ENCODE assay signal across 8 cellular contexts in genomic region chr6:157873735-157874344, GRCh38. TPM values are rescaled to one million over a fixed set of nuclear protein-coding genes. Genes with fewer than 3 reads are reported as not detected.
A peak's percentile ranks its signal among the peaks of the same experiment; 100 is the strongest.
DNase-seq lines count a peak whose midpoint lies in the region; ATAC-seq and TF ChIP-seq lines count a peak whose summit lies in the region.

No MANE protein-coding gene starts in this region.

- H3K9me2 ChIP-seq in PC-3 (replicated peaks; ENCODE audit: low read length), result no peaks in the 10 kb centered on the region

- DNase-seq in NK-92 treated with Interleukin-12 subunit alpha and Interleukin-12 subunit beta, amount 100 ng/mL, for 24 hours (lab: John Stamatoyannopoulos, UW), result peak; percentile 60
- DNase-seq in NK-92 (lab: John Stamatoyannopoulos, UW; ENCODE audit: unreplicated experiment) (no peak), PC-3 (peak; percentile 72), fibroblast of mammary gland (ENCODE audit: low read depth) (peak; percentile 74), occipital lobe (lab: John Stamatoyannopoulos, UW) (peak; percentile 40), testis (peak; percentile 80)
- DNase-seq in activated T-cell treated with anti-CD3 and anti-CD28 coated beads, Interleukin-2, amount 50 U/mL, for 4 hours, result peak; percentile 87

- WGBS in testis, 2 donors, result 78 to 79% methylated on average over 8 to 9 of the region's 9 CpGs

- H3K4me1 ChIP-seq in PC-3 (ENCODE audit: insufficient read depth, low read length) (no peaks in the 10 kb centered on the region), testis (peaks cover 1% of the 10 kb centered on the region)

- H3K4me1 Mint-ChIP-seq in activated T-cell treated with anti-CD3 and anti-CD28 coated beads, Interleukin-2, amount 50 U/mL, for 4 hours (ENCODE audit: low read depth), result peaks cover 30% of the 10 kb centered on the region

- no peak for TF ChIP-seq POLR2A in testis (IDR thresholded peaks at IDR 0.05)

- no peak overlapping the region for H3K4me3 Mint-ChIP-seq in activated T-cell treated with anti-CD3 and anti-CD28 coated beads, Interleukin-2, amount 50 U/mL, for 4 hours

- no peak overlapping the region for H3K4me2 ChIP-seq in PC-3 (ENCODE audit: low read length)

- no peak overlapping the region for H2AFZ ChIP-seq in PC-3 (ENCODE audit: low read length)

- no peaks in the 10 kb centered on the region for H3K27me3 Mint-ChIP-seq in activated T-cell treated with anti-CD3 and anti-CD28 coated beads, Interleukin-2, amount 50 U/mL, for 4 hours (ENCODE audit: low read depth)

- ATAC-seq in HG03378 (IDR thresholded peaks at IDR 0.05; ENCODE audit: unreplicated experiment) (peak; percentile 62), PC-3 (peak; percentile 90)
- ATAC-seq in activated T-cell treated with anti-CD3 and anti-CD28 coated beads, Interleukin-2, amount 50 U/mL, for 4 hours, result peak; percentile 77 to 86

- no peak overlapping the region for H3K9ac ChIP-seq in PC-3 (ENCODE audit: low read length)

- H3K27ac ChIP-seq in PC-3 (ENCODE audit: low read length) (no peak overlapping the region), testis (no peak overlapping the region)

- peak; percentile 87 for TF ChIP-seq CTCF in PC-3 (conservative IDR thresholded peaks at IDR 0.05; ENCODE audit: low read depth, low read length)
- TF ChIP-seq CTCF in fibroblast of mammary gland (conservative IDR thresholded peaks at IDR 0.05; ENCODE audit: control insufficient read depth, insufficient read depth, low read depth, low read length), result peak; percentile 89
- peak; percentile 53 to 73 (median 68) for TF ChIP-seq CTCF in testis (IDR thresholded peaks at IDR 0.05)

- H3K36me3 Mint-ChIP-seq in activated T-cell treated with anti-CD3 and anti-CD28 coated beads, Interleukin-2, amount 50 U/mL, for 4 hours (ENCODE audit: insufficient read depth), result peaks cover 39% of the 10 kb centered on the region

- intact Hi-C loops in PC-3 (cut with micrococcal nuclease), result loop anchor here (2.0 kb wide), 1 partner anchor 117 kb away; no protein-coding TSS in a partner anchor
- intact Hi-C loops in testis (cut with DNase I; ENCODE audit: low total_unique reads), result no loop called here

- peaks cover 9% of the 10 kb centered on the region; the same call in 1 of the 2 replicates for H3K36me3 ChIP-seq in PC-3 (ENCODE audit: low read depth, low read length)
- no peaks in the 10 kb centered on the region for H3K36me3 ChIP-seq in testis (ENCODE audit: low read depth, missing control alignments)

- no TSS peak for BruUV-seq in PC-3 (replicated peaks; lab: Mats Ljungman, UMichigan)

- no peaks in the 10 kb centered on the region for H4K20me1 ChIP-seq in PC-3 (ENCODE audit: low read length)

- H3K9me3 Mint-ChIP-seq in activated T-cell treated with anti-CD3 and anti-CD28 coated beads, Interleukin-2, amount 50 U/mL, for 4 hours, result no peaks in the 10 kb centered on the region

- H3K4me3 ChIP-seq in PC-3 (ENCODE audit: low read length), result no peak overlapping the region
- H3K4me3 ChIP-seq in fibroblast of mammary gland (ENCODE audit: control insufficient read depth, low read depth, low read length), result no peak overlapping the region
- no peak overlapping the region for H3K4me3 ChIP-seq in testis

- POLR2A ChIA-PET in PC-3 (lab: Charles Lee; ENCODE audit: unreplicated experiment), result no interaction called here

- CTCF ChIA-PET in PC-3 (lab: Charles Lee), result interaction anchor here (0.9 to 1.0 kb wide), 2 partner anchors 73 to 117 kb away, joined by 4 to 6 read pairs; no protein-coding TSS in a partner anchor

- H3K9me3 ChIP-seq in PC-3 (ENCODE audit: low read length), result no peaks in the 10 kb centered on the region
- no peaks in the 10 kb centered on the region for H3K9me3 ChIP-seq in testis

- no peaks in the 10 kb centered on the region for H3F3A ChIP-seq in PC-3 (ENCODE audit: low read length, unreplicated experiment)

- H3K79me2 ChIP-seq in PC-3 (ENCODE audit: low read length), result no peaks in the 10 kb centered on the region

- no peaks in the 10 kb centered on the region for H3K27me3 ChIP-seq in PC-3 (ENCODE audit: low read length)
- no peaks in the 10 kb centered on the region for H3K27me3 ChIP-seq in testis

RNA-seq across cellular contexts. Expression of gene SNX9, which starts 50.8 kb away (rescaled TPM):
- 18.0 and 21.3 TPM in 2 replicates for total RNA-seq in PC-3 (2014; rRNA removed)
- 10 to 100 TPM; 39.0 to 52.5 (median 42.8) TPM for total RNA-seq in activated T-cell treated with anti-CD3 and anti-CD28 coated beads, Interleukin-2, amount 50 U/mL, for 4 hours
- 19.2 TPM for total RNA-seq in occipital lobe
- 10 to 100 TPM; 26.0 to 30.1 TPM for total RNA-seq in testis
- 32.6 TPM for polyA plus RNA-seq in testis (ENCODE audit: insufficient read depth, low read depth, low replicate concordance)
